ENCODE assay signal across 8 cellular contexts in the genomic region with DNA sequence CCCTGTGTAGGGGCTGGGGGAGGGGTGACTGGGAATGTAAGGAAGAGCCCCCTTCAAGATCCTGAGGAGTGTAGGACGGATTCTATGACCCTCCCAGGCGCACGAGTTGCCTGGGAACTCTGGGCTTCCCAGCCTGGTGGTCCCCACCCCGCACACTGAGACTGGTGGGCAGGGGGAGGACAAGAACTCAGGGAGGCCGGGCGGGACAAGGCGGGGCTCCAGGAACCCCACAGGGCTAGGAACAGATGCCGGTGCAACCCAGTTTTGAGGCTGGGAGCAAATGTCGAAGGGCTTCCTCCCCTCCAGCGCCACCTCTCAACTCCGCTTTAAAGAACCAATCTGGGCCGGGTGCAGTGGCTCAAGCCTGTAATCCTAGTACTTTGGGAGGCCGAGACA. TPM values are rescaled to one million over a fixed set of nuclear protein-coding genes. Genes with fewer than 3 reads are reported as not detected.
DNase-seq lines count a peak whose midpoint lies in the region; TF ChIP-seq lines count a peak whose summit lies in the region.

No MANE protein-coding gene starts in this region.

- DNase-seq in dorsolateral prefrontal cortex (peak in 1 of 10 donors; percentile 39), DMS 273 (lab: John Stamatoyannopoulos, UW; ENCODE audit: unreplicated experiment) (no peak), NCI-H345 treated with DMSO at 0.1 percent for 48 hours (lab: John Stamatoyannopoulos, UW; ENCODE audit: unreplicated experiment) (no peak), C1 segment of cervical spinal cord (lab: John Stamatoyannopoulos, UW) (no peak)
- DNase-seq in activated CD4-positive, alpha-beta T cell treated with anti-CD3 and anti-CD28 coated beads for 4 hours, result no peak

- TF ChIP-seq CTCF in dorsolateral prefrontal cortex (IDR thresholded peaks at IDR 0.05 in 54 of 56, conservative IDR thresholded peaks at IDR 0.05 in 2 of 56; ENCODE audit: low read depth in 1 of 56, partially characterized antibody in 56 of 56) (no peak), nephron (IDR thresholded peaks at IDR 0.05; ENCODE audit: unreplicated experiment in 3 of 3) (no peak)

- peak overlapping the region; percentile 99 to 100 (median 99) for H3K27ac Mint-ChIP-seq in nephron

- H3K4me3 ChIP-seq in ACC112 (ENCODE audit: low read depth, low read length), result peak overlapping the region; percentile 97
- H3K4me3 ChIP-seq in dorsolateral prefrontal cortex, result peak overlapping the region in 29 of 59 donors; percentile 73 to 97 (median 87)

- peaks cover 27% of the 10 kb centered on the region for H3K4me1 ChIP-seq in ACC112 (ENCODE audit: control insufficient read depth, insufficient read depth, low read length, unreplicated experiment)

- H3K36me3 ChIP-seq in ACC112 (ENCODE audit: insufficient read depth, low read length) (peaks cover 2% of the 10 kb centered on the region; the same call in 1 of the 2 replicates), KOPT-K1 (ENCODE audit: insufficient read depth, low read length) (peaks cover 20% of the 10 kb centered on the region)

- H3K27me3 ChIP-seq in ACC112 (ENCODE audit: insufficient read depth, low read length) (no peaks in the 10 kb centered on the region), dorsolateral prefrontal cortex (no peaks in the 10 kb centered on the region)

- peaks cover 41% of the 10 kb centered on the region for H3K4me1 Mint-ChIP-seq in nephron

- H3K79me2 ChIP-seq in ACC112 (ENCODE audit: control insufficient read depth, insufficient read depth, low read length, unreplicated experiment), result peaks cover 43% of the 10 kb centered on the region

- peak overlapping the region; percentile 94 to 96 (median 95) for H3K4me3 Mint-ChIP-seq in nephron

- no peaks in the 10 kb centered on the region for H3K9me3 ChIP-seq in KOPT-K1 (ENCODE audit: insufficient read depth, low read length, poor library complexity, severe bottlenecking)

- H3K36me3 Mint-ChIP-seq in nephron (ENCODE audit: low read depth), result peaks cover 10% of the 10 kb centered on the region

- H3K9me3 Mint-ChIP-seq in nephron, result no peaks in the 10 kb centered on the region

- intact Hi-C loops in dorsolateral prefrontal cortex (cut with DNase I), result no loop called here

- no peak overlapping the region for H2AFZ ChIP-seq in ACC112 (ENCODE audit: low read length, unreplicated experiment)

- H3K27ac ChIP-seq in ACC112 (ENCODE audit: low read depth, low read length) (peak overlapping the region; percentile 99; the same call in 1 of the 2 replicates), KOPT-K1 (ENCODE audit: low read depth, low read length, poor library complexity, severe bottlenecking) (peak overlapping the region; percentile 97), dorsolateral prefrontal cortex (peak overlapping the region in 42 of 59 donors; percentile 88 to 100 (median 98))

- H3K27me3 Mint-ChIP-seq in nephron (ENCODE audit: low read depth), result peaks cover 3% of the 10 kb centered on the region

RNA-seq across cellular contexts. Expression of a gene that starts 1.3 kb away (rescaled TPM):
- 100 to 1,000 TPM; 104 to 278 (median 216) TPM for total RNA-seq in dorsolateral prefrontal cortex

RNA-seq across cellular contexts. Expression of a gene that starts 37.7 kb away (rescaled TPM):
- 10 to 100 TPM in 119 of 120 experiments, 1 to 10 TPM in 1; 9.9 to 30.7 (median 18.7) TPM for total RNA-seq in dorsolateral prefrontal cortex
